20 cellular contexts compared by ENCODE assay signal in the genomic region with DNA sequence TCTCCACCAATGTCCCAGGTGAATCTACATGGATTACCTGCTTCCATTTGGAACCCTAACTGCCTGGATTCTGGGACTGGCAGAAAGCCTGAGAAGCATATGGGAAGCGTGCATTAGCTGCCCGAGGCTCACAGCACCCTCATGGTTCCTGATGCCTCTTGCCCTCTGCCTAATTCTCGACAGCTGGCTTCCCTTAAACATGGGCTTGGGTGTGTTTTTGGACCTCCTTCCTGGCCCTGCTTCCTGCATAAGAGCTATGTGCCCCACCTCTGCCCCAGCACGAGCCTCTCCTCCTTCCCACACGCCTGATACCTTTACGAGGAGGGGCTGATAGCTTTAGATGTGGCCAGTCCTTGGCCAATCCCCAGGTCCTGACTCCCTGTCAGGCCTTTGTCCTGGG.
"Had no signal": no experiment of that assay in that cellular context is flagged by ENCODE, and none has a peak within 500 bp of the region (broad histone marks: within the 10 kb centered on the region; RNA-seq: fewer than 3 reads in every experiment).

No MANE protein-coding gene starts in this region.

- H3K36me3 Mint-ChIP-seq: activated naive CD4-positive, alpha-beta T cell treated with anti-CD3 and anti-CD28 coated beads, Interleukin-2, amount 10 ng/mL, durations not matched to agents 7 days and 5 days; memory B cell; stimulated activated naive B cell treated with anti-CD40 and anti-IgM and Interleukin-4, amounts not matched to agents 10 μg/mL and 1 μg/mL and 100 μg/mL, for 72 hours; type B pancreatic cell had no signal

- H3K4me1 ChIP-seq: colonic mucosa, heart right ventricle, vagina had no signal

- ATAC-seq: heart right ventricle; left colon; stimulated activated naive B cell treated with anti-CD40 and anti-IgM and Interleukin-4, amounts not matched to agents 10 μg/mL and 1 μg/mL and 100 μg/mL, for 72 hours had no signal

- H3K9me3 ChIP-seq: colonic mucosa, heart right ventricle, thoracic aorta, vagina had no signal

- H3K27ac ChIP-seq: colonic mucosa, dorsolateral prefrontal cortex, heart right ventricle, thoracic aorta, vagina had no signal

- H3K4me3 Mint-ChIP-seq: activated naive CD4-positive, alpha-beta T cell treated with anti-CD3 and anti-CD28 coated beads, Interleukin-2, amount 10 ng/mL, durations not matched to agents 7 days and 5 days; memory B cell; nephron; stimulated activated naive B cell treated with anti-CD40 and anti-IgM and Interleukin-4, amounts not matched to agents 10 μg/mL and 1 μg/mL and 100 μg/mL, for 72 hours; type B pancreatic cell; WTC11 had no signal

- H3K27ac Mint-ChIP-seq: activated naive CD4-positive, alpha-beta T cell treated with anti-CD3 and anti-CD28 coated beads, Interleukin-2, amount 10 ng/mL, durations not matched to agents 7 days and 5 days; memory B cell; nephron; stimulated activated naive B cell treated with anti-CD40 and anti-IgM and Interleukin-4, amounts not matched to agents 10 μg/mL and 1 μg/mL and 100 μg/mL, for 72 hours; type B pancreatic cell; WTC11 had no signal

- H3K27me3 ChIP-seq: colonic mucosa, dorsolateral prefrontal cortex, vagina had no signal

- H3K4me3 ChIP-seq: colonic mucosa, dorsolateral prefrontal cortex, heart right ventricle, thoracic aorta, vagina had no signal

- H3K36me3 ChIP-seq: colonic mucosa, heart right ventricle, thoracic aorta, vagina had no signal

- H3K4me1 Mint-ChIP-seq: activated naive CD4-positive, alpha-beta T cell treated with anti-CD3 and anti-CD28 coated beads, Interleukin-2, amount 10 ng/mL, durations not matched to agents 7 days and 5 days; memory B cell; stimulated activated naive B cell treated with anti-CD40 and anti-IgM and Interleukin-4, amounts not matched to agents 10 μg/mL and 1 μg/mL and 100 μg/mL, for 72 hours; WTC11 had no signal

- DNase-seq: activated CD4-positive, alpha-beta T cell treated with anti-CD3 and anti-CD28 coated beads for 4 hours; activated CD4-positive, alpha-beta T cell treated with anti-CD3 and anti-CD28 coated beads, Interleukin-2, amount 50 U/mL, for 48 hours; activated naive CD4-positive, alpha-beta T cell treated with anti-CD3 and anti-CD28 coated beads, Interleukin-2, amount 10 ng/mL, durations not matched to agents 7 days and 5 days; activated T-cell treated with anti-CD3 and anti-CD28 coated beads, Interleukin-2, amount 50 U/mL, for 48 hours; amygdala; colonic mucosa; dorsolateral prefrontal cortex; heart right ventricle; left colon; occipital lobe; stimulated activated CD4-positive, alpha-beta T cell treated with anti-CD3 and anti-CD28 coated beads, Interleukin-2, amount 100 ng/mL, for 48 hours; stimulated activated CD8-positive, alpha-beta memory T cell treated with anti-CD3 and anti-CD28 coated beads, Interleukin-4, amount 100 ng/mL, for 48 hours; stimulated activated naive B cell treated with anti-CD40 and anti-IgM and Interleukin-4, amounts not matched to agents 10 μg/mL and 1 μg/mL and 100 μg/mL, for 72 hours; T-helper 9 cell had no signal

- H3K9me3 Mint-ChIP-seq: activated naive CD4-positive, alpha-beta T cell treated with anti-CD3 and anti-CD28 coated beads, Interleukin-2, amount 10 ng/mL, durations not matched to agents 7 days and 5 days; nephron; type B pancreatic cell; WTC11 had no signal
